Comparison of ENCODE assay signal across 13 cellular contexts in genomic region chr20:20498081-20498861, GRCh38.
A peak's percentile ranks its signal among the peaks of the same experiment; 100 is the strongest.
DNase-seq lines count a peak whose midpoint lies in the region; ATAC-seq and FAIRE-seq lines count a peak whose summit lies in the region.
"Had no signal": no experiment of that assay in that cellular context is flagged by ENCODE, and none has a peak within 500 bp of the region (broad histone marks: within the 10 kb centered on the region; RNA-seq: fewer than 3 reads in every experiment).

No MANE protein-coding gene starts in this region.

- H3K27me3 Mint-ChIP-seq in activated T-helper 17 cell treated with anti-CD3 and anti-CD28 coated beads, Interleukin-2, amount 50 U/mL, for 72 hours, result no peaks in the 10 kb centered on the region
- H3K27me3 Mint-ChIP-seq: activated CD8-positive, alpha-beta memory T cell treated with anti-CD3 and anti-CD28 coated beads, Interleukin-2, amount 10 ng/mL, durations not matched to agents 7 days and 5 days; CD8-positive, alpha-beta memory T cell; IgD-negative memory B cell had no signal

- H3K9me3 Mint-ChIP-seq in activated T-helper 17 cell treated with anti-CD3 and anti-CD28 coated beads, Interleukin-2, amount 50 U/mL, for 72 hours, result no peaks in the 10 kb centered on the region
- H3K9me3 Mint-ChIP-seq: CD8-positive, alpha-beta memory T cell; IgD-negative memory B cell had no signal

- peaks cover 28% of the 10 kb centered on the region for H3K4me1 Mint-ChIP-seq in activated T-helper 17 cell treated with anti-CD3 and anti-CD28 coated beads, Interleukin-2, amount 50 U/mL, for 72 hours
- H3K4me1 Mint-ChIP-seq: CD8-positive, alpha-beta memory T cell; IgD-negative memory B cell had no signal

- FAIRE-seq in islet of Langerhans (lab: Jason Lieb, UNC), result peak; percentile 55
- FAIRE-seq: bronchial epithelial cell had no signal

- H3K4me3 Mint-ChIP-seq in activated T-helper 17 cell treated with anti-CD3 and anti-CD28 coated beads, Interleukin-2, amount 50 U/mL, for 72 hours, result peak overlapping the region; percentile 73
- H3K4me3 Mint-ChIP-seq: activated CD8-positive, alpha-beta memory T cell treated with anti-CD3 and anti-CD28 coated beads, Interleukin-2, amount 10 ng/mL, durations not matched to agents 7 days and 5 days; CD8-positive, alpha-beta memory T cell; IgD-negative memory B cell had no signal

- ATAC-seq in activated T-helper 17 cell treated with anti-CD3 and anti-CD28 coated beads, Interleukin-2, amount 50 U/mL, for 72 hours (replicated peaks), result no peak
- ATAC-seq in HG02884 (IDR thresholded peaks at IDR 0.05; ENCODE audit: unreplicated experiment), result no peak
- no peak for ATAC-seq in HG02970 (IDR thresholded peaks at IDR 0.05; ENCODE audit: low FRiP score, unreplicated experiment)
- ATAC-seq: activated CD8-positive, alpha-beta memory T cell treated with anti-CD3 and anti-CD28 coated beads, Interleukin-2, amount 10 ng/mL, durations not matched to agents 7 days and 5 days had no signal

- peaks cover 90% of the 10 kb centered on the region for H3K36me3 Mint-ChIP-seq in activated T-helper 17 cell treated with anti-CD3 and anti-CD28 coated beads, Interleukin-2, amount 50 U/mL, for 72 hours (ENCODE audit: low read depth)

- H3K27ac Mint-ChIP-seq in activated T-helper 17 cell treated with anti-CD3 and anti-CD28 coated beads, Interleukin-2, amount 50 U/mL, for 72 hours, result peak overlapping the region; percentile 95
- H3K27ac Mint-ChIP-seq: activated CD8-positive, alpha-beta memory T cell treated with anti-CD3 and anti-CD28 coated beads, Interleukin-2, amount 10 ng/mL, durations not matched to agents 7 days and 5 days; IgD-negative memory B cell had no signal

- DNase-seq in Ammon's horn (ENCODE audit: low spot score), result peak; percentile 78
- DNase-seq in NCI-H1092 (lab: John Stamatoyannopoulos, UW), result peak; percentile 84
- no peak for DNase-seq in stimulated activated naive CD4-positive, alpha-beta T cell (lab: John Stamatoyannopoulos, UW)
- no peak for DNase-seq in stimulated activated naive CD4-positive, alpha-beta T cell treated with Interleukin-2 at 50 U/mL for 16 hours (lab: John Stamatoyannopoulos, UW)
- DNase-seq: activated CD8-positive, alpha-beta memory T cell treated with anti-CD3 and anti-CD28 coated beads, Interleukin-2, amount 10 ng/mL, durations not matched to agents 7 days and 5 days; CD8-positive, alpha-beta memory T cell; NCI-H510A treated with DMSO at 0.1 percent for 48 hours had no signal

Comparison
In these comparisons a context has a peak if more than half of its experiments do, and no peak if none do; other contexts are left out.
1. DNase-seq: peak in Ammon's horn (single experiment) and NCI-H1092 (single experiment); none in stimulated activated naive CD4-positive, alpha-beta T cell (0 of 6) and stimulated activated naive CD4-positive, alpha-beta T cell treated with Interleukin-2 at 50 U/mL for 16 hours (single experiment).